ENCODE assay signal across 15 cellular contexts in the genomic region with DNA sequence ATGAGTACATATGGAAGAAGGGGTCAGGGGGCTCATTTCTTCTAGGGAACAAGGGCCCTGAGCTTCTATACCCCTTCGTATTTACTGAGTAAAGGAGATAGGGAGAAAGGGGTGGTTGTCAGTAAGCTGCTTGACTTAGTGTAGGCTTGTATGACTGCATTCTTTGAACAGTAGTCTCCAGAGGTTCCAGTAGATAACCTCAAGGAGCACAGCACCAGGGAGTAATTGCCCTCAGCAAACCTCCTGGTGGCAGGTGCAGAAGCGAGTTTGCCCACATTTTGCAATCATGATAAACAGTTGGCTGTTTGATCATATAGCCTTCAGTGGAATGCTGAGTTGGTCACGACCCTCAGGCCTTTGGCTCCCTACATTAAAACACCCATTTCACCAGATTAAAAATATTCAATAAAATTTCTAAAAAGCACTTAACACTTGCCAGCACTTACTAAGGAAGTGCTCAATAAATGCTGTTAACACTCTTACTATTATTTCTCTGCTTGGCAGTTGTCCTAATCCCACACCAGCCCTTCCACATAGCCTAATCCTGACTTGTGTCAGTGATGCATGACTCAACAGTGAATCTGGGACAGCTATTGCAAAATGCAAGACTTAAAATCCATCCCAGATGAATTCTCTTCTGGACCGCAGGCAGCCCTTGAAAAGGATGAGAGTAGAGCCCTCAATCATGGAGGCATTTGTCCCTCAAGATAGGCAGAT. TPM values are rescaled to one million over a fixed set of nuclear protein-coding genes. Genes with fewer than 3 reads are reported as not detected.
A peak's percentile ranks its signal among the peaks of the same experiment; 100 is the strongest.
DNase-seq lines count a peak whose midpoint lies in the region; ATAC-seq, FAIRE-seq and TF ChIP-seq lines count a peak whose summit lies in the region.
"Had no signal": no experiment of that assay in that cellular context is flagged by ENCODE, and none has a peak within 500 bp of the region (broad histone marks: within the 10 kb centered on the region; RNA-seq: fewer than 3 reads in every experiment).

No MANE protein-coding gene starts in this region.

- FAIRE-seq in HTR-8/SVneo (lab: Jason Lieb, UNC) = no peak
- FAIRE-seq: colon had no signal

- H3K4me2 ChIP-seq in DND-41 (ENCODE audit: insufficient read depth, low read length) (no peak overlapping the region), trophoblast cell (ENCODE audit: low read length) (no peak overlapping the region)

- no peak overlapping the region for H3K23ac ChIP-seq in trophoblast cell (ENCODE audit: low read length)

- H3K27me3 ChIP-seq in DND-41 (ENCODE audit: insufficient read depth, low read length, poor library complexity) (no peaks in the 10 kb centered on the region), esophagus (ENCODE audit: control insufficient read depth in 1 of 2, insufficient read depth in 2 of 2, low read length in 2 of 2) (no peaks in the 10 kb centered on the region), trophoblast cell (ENCODE audit: insufficient read depth, low read length) (no peaks in the 10 kb centered on the region)
- H3K27me3 ChIP-seq: upper lobe of right lung had no signal

- no peak overlapping the region for H2BK120ac ChIP-seq in trophoblast cell (ENCODE audit: insufficient read depth, low read length, poor library complexity)

- ATAC-seq in DND-41 (ENCODE audit: insufficient read depth, low read depth) (no peak), HG03097 (IDR thresholded peaks at IDR 0.05; ENCODE audit: low FRiP score, unreplicated experiment) (no peak)
- ATAC-seq: upper lobe of right lung had no signal

- no peak overlapping the region for H3K18ac ChIP-seq in trophoblast cell (ENCODE audit: low read length)

- H3K9me3 ChIP-seq in DND-41 (ENCODE audit: insufficient read depth, low read length, severe bottlenecking) (no peaks in the 10 kb centered on the region), esophagus (ENCODE audit: control insufficient read depth in 2 of 2, insufficient read depth in 1 of 2, low read depth in 1 of 2, low read length in 1 of 2) (no peaks in the 10 kb centered on the region), trophoblast cell (ENCODE audit: insufficient read depth, low read depth, low read length) (no peaks in the 10 kb centered on the region)
- H3K9me3 ChIP-seq: upper lobe of right lung had no signal

- H2AFZ ChIP-seq in DND-41 (ENCODE audit: low read depth, low read length) (no peak overlapping the region), trophoblast cell (ENCODE audit: insufficient read depth, low read length, poor library complexity) (no peak overlapping the region)

- H3K36me3 ChIP-seq in DND-41 (ENCODE audit: insufficient read depth, low read length) = peaks cover 4% of the 10 kb centered on the region; the same call in 1 of the 2 replicates
- H3K36me3 ChIP-seq in esophagus (ENCODE audit: control insufficient read depth in 2 of 2, insufficient read depth in 2 of 2, low read length in 1 of 2) = no peaks in the 10 kb centered on the region
- H3K36me3 ChIP-seq in trophoblast cell (ENCODE audit: control insufficient read depth in 1 of 2, insufficient read depth in 2 of 2, low read length in 2 of 2) = no peaks in the 10 kb centered on the region
- H3K36me3 ChIP-seq: upper lobe of right lung had no signal

- peaks cover 3% of the 10 kb centered on the region for H3K79me1 ChIP-seq in trophoblast cell (ENCODE audit: low read length)

- H2AK5ac ChIP-seq in trophoblast cell (ENCODE audit: low read length) = no peak overlapping the region

- H3K27ac ChIP-seq in DND-41 (ENCODE audit: low read length) = peak overlapping the region; percentile 83
- peak overlapping the region; percentile 26 to 45 for H3K27ac ChIP-seq in esophagus (ENCODE audit: low read depth in 2 of 2, low read length in 1 of 2)
- no peak overlapping the region for H3K27ac ChIP-seq in trophoblast cell (ENCODE audit: low read depth, low read length)
- H3K27ac ChIP-seq: upper lobe of right lung had no signal

- no peak overlapping the region for H3K4ac ChIP-seq in trophoblast cell (ENCODE audit: low read depth, low read length)

- no peak overlapping the region for H3K14ac ChIP-seq in trophoblast cell (ENCODE audit: low read length)

- peak; percentile 35 for DNase-seq in DND-41
- DNase-seq in MV-4-11 (lab: John Stamatoyannopoulos, UW) = peak; percentile 91
- DNase-seq in trophoblast cell = peak; percentile 74 to 75
- no peak for DNase-seq in Ammon's horn (ENCODE audit: low spot score)
- no peak for DNase-seq in activated T-cell treated with anti-CD3 and anti-CD28 coated beads, Interleukin-2, amount 50 U/mL, for 1 hour
- no peak for DNase-seq in HTR-8/SVneo (ENCODE audit: insufficient read length, low spot score)
- DNase-seq: activated CD4-positive, alpha-beta T cell treated with anti-CD3 and anti-CD28 coated beads for 1 hour; activated effector memory CD4-positive, alpha-beta T cell treated with anti-CD3 and anti-CD28 coated beads, Interleukin-2, amount 50 U/mL, for 16 hours; DMS79; NCI-H345; SHP77 treated with DMSO at 0.1 percent for 48 hours; upper lobe of right lung had no signal

- 44 to 50% methylated on average over 4 of the region's 4 CpGs for WGBS in esophagus, 2 donors
- no CpG with 5 or more reads among the region's 4 CpGs for WGBS in trophoblast cell (ENCODE audit: extremely low coverage, insufficient coverage, insufficient read length)

- H2BK12ac ChIP-seq in trophoblast cell (ENCODE audit: low read length) = no peak overlapping the region

- no peak overlapping the region for H4K12ac ChIP-seq in trophoblast cell (ENCODE audit: low read depth, low read length)

- no peak overlapping the region for H3K4me3 ChIP-seq in DND-41 (ENCODE audit: low read depth in 1 of 2, low read length in 2 of 2)
- H3K4me3 ChIP-seq in esophagus (ENCODE audit: low read depth in 1 of 2, low read length in 2 of 2) = no peak overlapping the region
- no peak overlapping the region for H3K4me3 ChIP-seq in trophoblast cell (ENCODE audit: low read depth, low read length)
- H3K4me3 ChIP-seq: upper lobe of right lung had no signal

- peaks cover 13% of the 10 kb centered on the region for H3K79me2 ChIP-seq in DND-41 (ENCODE audit: insufficient read depth, low read length)
- no peaks in the 10 kb centered on the region for H3K79me2 ChIP-seq in trophoblast cell (ENCODE audit: control insufficient read depth, insufficient read depth, low read length, poor library complexity)

- H2BK5ac ChIP-seq in trophoblast cell (ENCODE audit: low read depth, low read length, poor library complexity) = no peak overlapping the region

- no peak overlapping the region for H4K91ac ChIP-seq in trophoblast cell (ENCODE audit: low read depth, low read length)

- no peak overlapping the region for H3K9ac ChIP-seq in DND-41 (ENCODE audit: low read depth, low read length)
- no peak overlapping the region for H3K9ac ChIP-seq in trophoblast cell (ENCODE audit: low read length)

- H3K4me1 ChIP-seq in DND-41 (ENCODE audit: insufficient read depth, low read length) (peaks cover 56% of the 10 kb centered on the region), esophagus (ENCODE audit: control insufficient read depth in 2 of 2, insufficient read depth in 2 of 2, low read length in 1 of 2) (peaks cover 5 to 15% of the 10 kb centered on the region in 2 donors), trophoblast cell (ENCODE audit: control insufficient read depth in 1 of 2, insufficient read depth in 2 of 2, low read length in 2 of 2) (peaks cover 0 to 6% of the 10 kb centered on the region in 2 experiments)

- TF ChIP-seq CTCF in DND-41 (IDR thresholded peaks at IDR 0.05; ENCODE audit: borderline replicate concordance, extremely low read depth, low read length, poor library complexity, severe bottlenecking) = no peak

- no peak overlapping the region for H4K8ac ChIP-seq in trophoblast cell (ENCODE audit: low read depth, low read length)

- H4K20me1 ChIP-seq in DND-41 (ENCODE audit: insufficient read depth, low read length) = no peaks in the 10 kb centered on the region

RNA-seq across cellular contexts. Expression of a gene that starts 3.7 kb away (rescaled TPM):
- 10 to 100 TPM; 32.9 to 43.5 TPM for polyA plus RNA-seq in esophagus
- polyA plus RNA-seq in trophoblast cell (2013) = 16.3 and 16.6 TPM in 2 replicates

RNA-seq across cellular contexts. Expression of a gene that starts 31.5 kb away (rescaled TPM):
- 10 to 100 TPM; 39.2 to 56.4 TPM for polyA plus RNA-seq in esophagus
- 11.9 and 12.2 TPM in 2 replicates for polyA plus RNA-seq in trophoblast cell (2013)

Comparison
In these comparisons a context has a peak if more than half of its experiments do, and no peak if none do; other contexts are left out.
1. DNase-seq: peak in DND-41 (single experiment), MV-4-11 (single experiment) and trophoblast cell (2 of 2); none in Ammon's horn (single experiment), activated T-cell treated with anti-CD3 and anti-CD28 coated beads, Interleukin-2, amount 50 U/mL, for 1 hour (single experiment) and HTR-8/SVneo (single experiment).